29 cellular contexts compared by ENCODE assay signal in genomic region chr11:92253945-92254344, GRCh38. TPM values are rescaled to one million over a fixed set of nuclear protein-coding genes. Genes with fewer than 3 reads are reported as not detected.
DNase-seq lines count a peak whose midpoint lies in the region; ATAC-seq, FAIRE-seq and TF ChIP-seq lines count a peak whose summit lies in the region.
"Had no signal": no experiment of that assay in that cellular context is flagged by ENCODE, and none has a peak within 500 bp of the region (broad histone marks: within the 10 kb centered on the region; RNA-seq: fewer than 3 reads in every experiment).

No MANE protein-coding gene starts in this region.

- POLR2A ChIA-PET in activated CD4-positive, alpha-beta memory T cell treated with anti-CD3 and anti-CD28 coated beads for 36 hours (lab: Charles Lee), result no interaction called here

- H3K79me2 ChIP-seq in smooth muscle cell (ENCODE audit: low read depth), result no peaks in the 10 kb centered on the region

- H3K4me3 ChIP-seq in HUES48 (ENCODE audit: low read depth, low read length) (no peak overlapping the region), smooth muscle cell (no peak overlapping the region)
- H3K4me3 ChIP-seq: body of pancreas, coronary artery, lung, pancreas, Peyer's patch, SJSA1, stomach, upper lobe of left lung had no signal

- H3F3A ChIP-seq in smooth muscle cell (ENCODE audit: low read depth), result no peaks in the 10 kb centered on the region

- H3K9me3 ChIP-seq in HUES48 (ENCODE audit: control insufficient read depth, insufficient read depth, low read length), result no peaks in the 10 kb centered on the region
- H3K9me3 ChIP-seq in smooth muscle cell (replicated peaks; ENCODE audit: low read depth), result no peaks in the 10 kb centered on the region
- H3K9me3 ChIP-seq: body of pancreas, Caco-2, pancreas, Peyer's patch, SJSA1, stomach, upper lobe of left lung had no signal

- DNase-seq in OCI-M1 (lab: John Stamatoyannopoulos, UW) (peak; percentile 84), fibroblast of peridontal ligament (ENCODE audit: extremely low read depth) (peak; percentile 31), smooth muscle cell (lab: John Stamatoyannopoulos, UW; ENCODE audit: unreplicated experiment) (no peak), GM19239 (ENCODE audit: insufficient read length, low spot score) (no peak)
- no peak for DNase-seq in activated CD4-positive, alpha-beta memory T cell treated with anti-CD3 and anti-CD28 coated beads for 36 hours
- DNase-seq: activated CD4-positive, CD25-positive, alpha-beta regulatory T cell; activated T-cell treated with anti-CD3 and anti-CD28 coated beads, Interleukin-2, amount 50 U/mL, for 4 hours; body of pancreas; Caco-2; EL; foreskin keratinocyte; hippocampal formation; NCI-H1417 treated with DMSO at 0.1 percent for 48 hours; NCI-H2227 treated with DMSO at 0.1 percent for 48 hours; pancreas; Peyer's patch; stimulated activated CD4-positive, alpha-beta T cell treated with anti-CD3 and anti-CD28 coated beads, Interleukin-1b, Interleukin-23, amount 100 ng/mL, for 48 hours; stomach; upper lobe of left lung had no signal

- no peak for TF ChIP-seq CTCF in smooth muscle cell (IDR thresholded peaks at IDR 0.05; ENCODE audit: borderline replicate concordance, insufficient read depth, poor library complexity, severe bottlenecking)

- H3K27me3 ChIP-seq in HUES48 (ENCODE audit: control insufficient read depth, insufficient read depth, low read length) (no peaks in the 10 kb centered on the region), smooth muscle cell (ENCODE audit: low read depth) (no peaks in the 10 kb centered on the region)
- H3K27me3 ChIP-seq: body of pancreas, pancreas, Peyer's patch, SJSA1, stomach, upper lobe of left lung had no signal

- H3K4me3 Mint-ChIP-seq in activated CD4-positive, alpha-beta memory T cell treated with anti-CD3 and anti-CD28 coated beads for 36 hours, result no peak overlapping the region
- H3K4me3 Mint-ChIP-seq: activated T-cell treated with anti-CD3 and anti-CD28 coated beads, Interleukin-2, amount 50 U/mL, for 4 hours; T-helper 2 cell treated with Interferon-gamma antibody and Interleukin-4, amounts not matched to agents 5 μg/mL and 100 μg/mL, for 36 hours had no signal

- FAIRE-seq in GM19239 (lab: Jason Lieb, UNC), result no peak
- FAIRE-seq: keratinocyte, pancreas had no signal

- H3K4me1 Mint-ChIP-seq in activated CD4-positive, alpha-beta memory T cell treated with anti-CD3 and anti-CD28 coated beads for 36 hours (ENCODE audit: low read depth), result no peaks in the 10 kb centered on the region

- no peak overlapping the region for H3K9ac ChIP-seq in HUES48 (ENCODE audit: low read depth, low read length)
- H3K9ac ChIP-seq in smooth muscle cell (ENCODE audit: low read depth), result no peak overlapping the region

- H3K9me3 Mint-ChIP-seq in activated CD4-positive, alpha-beta memory T cell treated with anti-CD3 and anti-CD28 coated beads for 36 hours, result no peaks in the 10 kb centered on the region
- H3K9me3 Mint-ChIP-seq: T-helper 2 cell treated with Interferon-gamma antibody and Interleukin-4, amounts not matched to agents 5 μg/mL and 100 μg/mL, for 36 hours had no signal

- no peak overlapping the region for H2AFZ ChIP-seq in smooth muscle cell (ENCODE audit: low read depth)

- peak overlapping the region; percentile 1 for H3K4me2 ChIP-seq in smooth muscle cell

- peaks cover 35% of the 10 kb centered on the region for H3K4me1 ChIP-seq in HUES48 (ENCODE audit: control insufficient read depth, insufficient read depth, low read length)
- peaks cover 8% of the 10 kb centered on the region for H3K4me1 ChIP-seq in smooth muscle cell (ENCODE audit: low read depth)
- H3K4me1 ChIP-seq: body of pancreas, Caco-2, foreskin keratinocyte, pancreas, Peyer's patch, SJSA1, upper lobe of left lung had no signal

- CTCF ChIA-PET in activated CD4-positive, alpha-beta memory T cell treated with anti-CD3 and anti-CD28 coated beads for 36 hours (lab: Charles Lee), result no interaction called here

- H3K36me3 Mint-ChIP-seq in activated CD4-positive, alpha-beta memory T cell treated with anti-CD3 and anti-CD28 coated beads for 36 hours, result no peaks in the 10 kb centered on the region
- H3K36me3 Mint-ChIP-seq: activated naive CD4-positive, alpha-beta T cell treated with anti-CD3 and anti-CD28 coated beads, Interleukin-2, amount 50 U/mL, for 72 hours had no signal

- H3K36me3 ChIP-seq in HUES48 (ENCODE audit: control insufficient read depth, insufficient read depth, low read length), result no peaks in the 10 kb centered on the region
- no peaks in the 10 kb centered on the region for H3K36me3 ChIP-seq in smooth muscle cell (ENCODE audit: low read depth)
- H3K36me3 ChIP-seq: pancreas, Peyer's patch, SJSA1, stomach, upper lobe of left lung had no signal

- no peak for ATAC-seq in GM19467 (IDR thresholded peaks at IDR 0.05; ENCODE audit: unreplicated experiment)
- ATAC-seq: activated naive CD4-positive, alpha-beta T cell treated with anti-CD3 and anti-CD28 coated beads, Interleukin-2, amount 50 U/mL, for 72 hours; activated T-cell treated with anti-CD3 and anti-CD28 coated beads, Interleukin-2, amount 50 U/mL, for 4 hours; body of pancreas; foreskin keratinocyte; pancreas; sciatic nerve had no signal

- no peaks in the 10 kb centered on the region for H3K27me3 Mint-ChIP-seq in activated CD4-positive, alpha-beta memory T cell treated with anti-CD3 and anti-CD28 coated beads for 36 hours

- intact Hi-C loops in activated CD4-positive, alpha-beta memory T cell treated with anti-CD3 and anti-CD28 coated beads for 36 hours (cut with micrococcal nuclease), result no loop called here

- no peaks in the 10 kb centered on the region for H4K20me1 ChIP-seq in smooth muscle cell (ENCODE audit: low read depth)

- 47% methylated on average over 4 of the region's 4 CpGs for WGBS in smooth muscle cell (ENCODE audit: low lambda C conversion rate)

- H3K27ac ChIP-seq in HUES48 (ENCODE audit: low read depth, low read length) (peak overlapping the region; percentile 30), smooth muscle cell (ENCODE audit: low read depth) (no peak overlapping the region)
- H3K27ac ChIP-seq: body of pancreas, foreskin keratinocyte, pancreas, Peyer's patch, SJSA1, stomach, upper lobe of left lung had no signal

- H3K27ac Mint-ChIP-seq in activated CD4-positive, alpha-beta memory T cell treated with anti-CD3 and anti-CD28 coated beads for 36 hours, result no peak overlapping the region
- H3K27ac Mint-ChIP-seq: activated naive CD4-positive, alpha-beta T cell treated with anti-CD3 and anti-CD28 coated beads, Interleukin-2, amount 50 U/mL, for 72 hours; T-helper 2 cell treated with Interferon-gamma antibody and Interleukin-4, amounts not matched to agents 5 μg/mL and 100 μg/mL, for 36 hours had no signal

RNA-seq across cellular contexts. Expression of gene FAT3, which starts 29.3 kb away (rescaled TPM):
- total RNA-seq in smooth muscle cell, result 1.4 and 2.5 TPM in 2 replicates
- polyA plus RNA-seq in smooth muscle cell, result 0.03 and 0.47 TPM in 2 replicates
- total RNA-seq in activated CD4-positive, alpha-beta memory T cell treated with anti-CD3 and anti-CD28 coated beads for 36 hours, result not detected
- total RNA-seq: activated naive CD4-positive, alpha-beta T cell treated with anti-CD3 and anti-CD28 coated beads, Interleukin-2, amount 50 U/mL, for 72 hours; HT-29 had no signal

Comparison
In these comparisons a context has a peak if more than half of its experiments do, and no peak if none do; other contexts are left out.
1. DNase-seq: peak in OCI-M1 (single experiment) and fibroblast of peridontal ligament (single experiment); none in smooth muscle cell (single experiment), GM19239 (single experiment) and activated CD4-positive, alpha-beta memory T cell treated with anti-CD3 and anti-CD28 coated beads for 36 hours (single experiment).